9 cellular contexts compared by ENCODE assay signal in the genomic region with DNA sequence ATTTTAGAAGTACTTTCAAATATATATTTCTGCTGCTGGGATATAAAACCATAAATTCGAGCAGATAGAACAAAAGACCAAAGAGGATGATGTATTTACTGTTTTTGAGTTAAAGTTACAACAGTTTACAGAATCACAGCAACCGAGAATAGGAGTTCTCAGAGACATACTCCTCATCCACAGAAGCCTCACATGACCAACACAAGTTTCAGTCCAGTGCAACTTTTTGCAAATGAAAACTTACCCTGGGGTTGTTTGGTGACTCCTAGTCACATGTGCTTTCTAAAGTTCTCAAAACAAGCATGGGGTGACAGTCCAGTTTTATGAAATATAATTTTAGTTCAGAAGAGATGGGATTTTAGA.
DNase-seq lines count a peak whose midpoint lies in the region; ATAC-seq and TF ChIP-seq lines count a peak whose summit lies in the region.
"Had no signal": no experiment of that assay in that cellular context is flagged by ENCODE, and none has a peak within 500 bp of the region (broad histone marks: within the 10 kb centered on the region; RNA-seq: fewer than 3 reads in every experiment).

No MANE protein-coding gene starts in this region.

- intact Hi-C loops in ascending aorta (cut with DNase I), result no loop called here

- H3K27me3 Mint-ChIP-seq in mesothelial cell of epicardium (ENCODE audit: low read depth), result no peaks in the 10 kb centered on the region

- H3K4me3 ChIP-seq in adipocyte (ENCODE audit: low read length) (peak overlapping the region; percentile 52), ascending aorta (no peak overlapping the region)

- H3K27ac ChIP-seq in ascending aorta, result no peak overlapping the region
- no peak overlapping the region; the same call in 1 of the 2 replicates for H3K27ac ChIP-seq in RWPE1
- H3K27ac ChIP-seq: thoracic aorta had no signal

- H3K27me3 ChIP-seq in adipocyte (replicated peaks; ENCODE audit: control insufficient read depth, insufficient read depth, low read length) (no peaks in the 10 kb centered on the region), ascending aorta (no peaks in the 10 kb centered on the region)

- H3K4me3 Mint-ChIP-seq in mesothelial cell of epicardium, result no peak overlapping the region

- POLR2A ChIA-PET in RWPE1 (lab: Yijun Ruan, JAX; ENCODE audit: low non-redundant PET), result interaction anchor here (0.6 kb wide), 1 partner anchor 50 kb away, joined by 13 read pairs; no protein-coding TSS in a partner anchor

- H3K36me3 Mint-ChIP-seq in mesothelial cell of epicardium, result no peaks in the 10 kb centered on the region

- H3K9me3 ChIP-seq in adipocyte (ENCODE audit: control insufficient read depth, low read length) (peaks cover 9% of the 10 kb centered on the region), ascending aorta (no peaks in the 10 kb centered on the region)
- H3K9me3 ChIP-seq: thoracic aorta had no signal

- no peak for TF ChIP-seq CTCF in mesothelial cell of epicardium (IDR thresholded peaks at IDR 0.05; ENCODE audit: unreplicated experiment)
- no peak for TF ChIP-seq CTCF in ascending aorta (IDR thresholded peaks at IDR 0.05)
- TF ChIP-seq CTCF in RWPE1 (conservative IDR thresholded peaks at IDR 0.05; ENCODE audit: low read depth), result no peak

- peak overlapping the region; percentile 62 for H3K27ac Mint-ChIP-seq in mesothelial cell of epicardium

- no peaks in the 10 kb centered on the region for H3K9me3 Mint-ChIP-seq in mesothelial cell of epicardium

- no peak overlapping the region for H3K9ac ChIP-seq in adipocyte (ENCODE audit: low read length)

- peak; percentile 8 for DNase-seq in EH (ENCODE audit: low read depth)
- no peak for DNase-seq in adipocyte (ENCODE audit: low read depth)
- DNase-seq in mesothelial cell of epicardium (ENCODE audit: low spot score in 2 of 2, unreplicated experiment in 2 of 2), result no peak
- DNase-seq in ascending aorta (ENCODE audit: low spot score in 2 of 2), result no peak
- DNase-seq in RWPE1 (ENCODE audit: low spot score), result no peak
- DNase-seq in A172 (ENCODE audit: low spot score), result no peak

- ATAC-seq in HG02588 (IDR thresholded peaks at IDR 0.05; ENCODE audit: unreplicated experiment), result peak; percentile 27
- no peak for ATAC-seq in HG03108 (IDR thresholded peaks at IDR 0.05; ENCODE audit: unreplicated experiment)

- CTCF ChIA-PET in RWPE1 (lab: Yijun Ruan, JAX), result interaction anchor here (0.6 kb wide), 1 partner anchor 37 kb away, joined by 3 read pairs; no protein-coding TSS in a partner anchor

- H3K36me3 ChIP-seq in adipocyte (ENCODE audit: control insufficient read depth, insufficient read depth, low read length, severe bottlenecking) (no peaks in the 10 kb centered on the region), ascending aorta (no peaks in the 10 kb centered on the region)
- H3K36me3 ChIP-seq: thoracic aorta had no signal

- H3K4me1 Mint-ChIP-seq in mesothelial cell of epicardium, result peaks cover 24% of the 10 kb centered on the region

- H3K4me1 ChIP-seq in adipocyte (ENCODE audit: control insufficient read depth, insufficient read depth, low read length) (peaks cover 16% of the 10 kb centered on the region), ascending aorta (peaks cover 0 to 6% of the 10 kb centered on the region in 2 donors)
